ENCODE assay signal across 16 cellular contexts in the genomic region with DNA sequence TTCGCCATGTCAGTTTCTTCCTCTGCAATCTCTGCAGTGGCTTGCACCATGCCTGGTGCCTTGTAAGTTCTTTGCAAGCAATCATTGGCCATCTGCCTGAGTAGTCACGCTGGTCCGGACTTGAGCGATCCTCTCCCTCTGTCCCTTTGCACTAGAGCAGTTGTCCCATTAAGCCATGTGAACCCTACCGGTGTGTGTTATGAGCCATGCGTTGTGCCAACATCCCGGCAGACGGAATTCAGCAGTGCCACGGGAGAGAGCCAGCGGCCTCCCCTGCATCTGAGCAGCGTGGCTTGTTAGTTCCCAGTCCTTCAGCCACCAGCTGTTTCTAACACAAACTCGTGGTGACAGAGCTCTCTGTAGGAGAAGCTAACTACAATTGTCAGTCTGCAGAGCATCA.
DNase-seq lines count a peak whose midpoint lies in the region; ATAC-seq, FAIRE-seq and TF ChIP-seq lines count a peak whose summit lies in the region.
"Had no signal": no experiment of that assay in that cellular context is flagged by ENCODE, and none has a peak within 500 bp of the region (broad histone marks: within the 10 kb centered on the region; RNA-seq: fewer than 3 reads in every experiment).

No MANE protein-coding gene starts in this region.

- H3K9me3 ChIP-seq in H1 (ENCODE audit: insufficient read depth in 2 of 2, low read depth in 1 of 2, low read length in 1 of 2): peaks cover 0 to 3% of the 10 kb centered on the region in 2 experiments; a peak in 1 of 4 replicates
- H3K9me3 ChIP-seq in osteoblast (ENCODE audit: low read depth, low read length): no peaks in the 10 kb centered on the region
- H3K9me3 ChIP-seq: SJSA1 had no signal

- no peak overlapping the region for H2AFZ ChIP-seq in H1 (ENCODE audit: low read length)
- H2AFZ ChIP-seq in osteoblast (ENCODE audit: low read length): peak overlapping the region; percentile 16

- POLR2A ChIA-PET in H1 (lab: Charles Lee; ENCODE audit: partially characterized antibody): no interaction called here

- H3K27ac ChIP-seq in H1 (ENCODE audit: low read depth, low read length) (no peak overlapping the region), osteoblast (ENCODE audit: low read depth, low read length) (peak overlapping the region; percentile 4)
- H3K27ac ChIP-seq: C4-2B, KMS-11, SJSA1 had no signal

- H4K20me1 ChIP-seq in H1 (replicated peaks in 1 of 2; ENCODE audit: control insufficient read depth in 1 of 2, insufficient read depth in 2 of 2, low read length in 2 of 2) (no peaks in the 10 kb centered on the region), osteoblast (ENCODE audit: insufficient read depth, low read length) (no peaks in the 10 kb centered on the region)

- no peak overlapping the region for H3K4ac ChIP-seq in H1 (replicated peaks; ENCODE audit: insufficient read length, low read depth, low read length)

- TF ChIP-seq CTCF in H1 (IDR thresholded peaks at IDR 0.05; ENCODE audit: control extremely low read depth in 1 of 3, insufficient read depth in 1 of 3, low read depth in 1 of 3, low read length in 3 of 3) (no peak), osteoblast (IDR thresholded peaks at IDR 0.05; ENCODE audit: extremely low read depth, low read depth, low read length) (no peak)

- TF ChIP-seq RAD21 in H1 (IDR thresholded peaks at IDR 0.05 in 1 of 2, conservative IDR thresholded peaks at IDR 0.05 in 1 of 2; ENCODE audit: low read depth in 2 of 2, low read length in 2 of 2): no peak

- H3K4me3 ChIP-seq in H1 (ENCODE audit: extremely low read depth in 1 of 4, insufficient read depth in 2 of 4, low read depth in 3 of 4, low read length in 4 of 4) (no peak overlapping the region), osteoblast (ENCODE audit: insufficient read depth, low read length) (no peak overlapping the region)
- H3K4me3 ChIP-seq: SJSA1 had no signal

- H2BK20ac ChIP-seq in H1 (ENCODE audit: low read length): no peak overlapping the region

- WGBS in H1 (ENCODE audit: extremely low coverage in 1 of 2, insufficient coverage in 1 of 2, insufficient read length in 1 of 2, insufficient replicate concordance in 2 of 2, low coverage in 1 of 2, low lambda C conversion rate in 2 of 2, missing lambda C conversion rate in 1 of 2), 2 experiments: 83% methylated on average over 12 of the region's 12 CpGs; no CpG with 5 or more reads in 1 of the 2 experiments

- no peak overlapping the region for H4K8ac ChIP-seq in H1 (ENCODE audit: extremely low read depth, insufficient read depth, low read length)

- no peaks in the 10 kb centered on the region for H3K36me3 ChIP-seq in H1 (ENCODE audit: control insufficient read depth in 2 of 4, insufficient read depth in 4 of 4, low read length in 3 of 4)
- H3K36me3 ChIP-seq in osteoblast (ENCODE audit: insufficient read depth, low read length): no peaks in the 10 kb centered on the region
- H3K36me3 ChIP-seq: SJSA1 had no signal

- H3K79me2 ChIP-seq in H1 (ENCODE audit: control insufficient read depth in 1 of 2, insufficient read depth in 2 of 2, low read length in 2 of 2) (no peaks in the 10 kb centered on the region), osteoblast (ENCODE audit: insufficient read depth, low read length) (no peaks in the 10 kb centered on the region)

- H3K14ac ChIP-seq in H1 (ENCODE audit: insufficient read length): no peak overlapping the region

- ATAC-seq in GM21367 (IDR thresholded peaks at IDR 0.05; ENCODE audit: unreplicated experiment): no peak
- ATAC-seq: PC-3 had no signal

- DNase-seq in A172 (ENCODE audit: low spot score) (peak; percentile 10), NCI-H524 (lab: John Stamatoyannopoulos, UW) (peak; percentile 31 to 87), H1 (ENCODE audit: low read depth in 1 of 2, low spot score in 2 of 2) (no peak), osteoblast (ENCODE audit: insufficient read length, low spot score, missing footprints) (no peak), DMS53 treated with DMSO at 0.1 percent for 48 hours (lab: John Stamatoyannopoulos, UW; ENCODE audit: unreplicated experiment) (no peak), frontal cortex (ENCODE audit: low spot score in 2 of 2) (no peak)
- DNase-seq: H9, NCI-H1048, NCI-H146, NCI-H82, SW 1271 had no signal

- no peaks in the 10 kb centered on the region for H3K4me1 ChIP-seq in H1 (replicated peaks in 1 of 4; ENCODE audit: control insufficient read depth in 3 of 4, insufficient read depth in 4 of 4, low read length in 3 of 4)
- H3K4me1 ChIP-seq in osteoblast (ENCODE audit: insufficient read depth, low read length): peaks cover 22% of the 10 kb centered on the region

- H2BK5ac ChIP-seq in H1 (ENCODE audit: low read depth, low read length): no peak overlapping the region

- no peak overlapping the region for H3K9ac ChIP-seq in H1 (replicated peaks in 1 of 4; ENCODE audit: extremely low read depth in 1 of 4, low read depth in 3 of 4, low read length in 3 of 4)
- H3K9ac ChIP-seq: KMS-11 had no signal

- FAIRE-seq in H1 (lab: Jason Lieb, UNC) (no peak), frontal cortex (lab: Jason Lieb, UNC) (no peak)

- no peak overlapping the region for H3K18ac ChIP-seq in H1 (ENCODE audit: extremely low read depth, low read length)

- H3K4me2 ChIP-seq in H1 (ENCODE audit: insufficient read depth in 1 of 2, low read depth in 2 of 2, low read length in 2 of 2) (no peak overlapping the region), osteoblast (ENCODE audit: insufficient read depth, low read length) (peak overlapping the region; percentile 19)
- H3K4me2 ChIP-seq: KMS-11 had no signal

- TF ChIP-seq POLR2A in H1 (IDR thresholded peaks at IDR 0.05; ENCODE audit: control extremely low read depth in 1 of 2, low read depth in 2 of 2, low read length in 2 of 2): no peak

- H2BK12ac ChIP-seq in H1 (ENCODE audit: low read depth, low read length): no peak overlapping the region

- H3K56ac ChIP-seq in H1 (replicated peaks; ENCODE audit: insufficient read length, low read depth, low read length): no peak overlapping the region

- no peak for TF ChIP-seq EP300 in H1 (IDR thresholded peaks at IDR 0.05; ENCODE audit: borderline replicate concordance in 1 of 2, low read depth in 2 of 2, low read length in 2 of 2)

- H3K27me3 ChIP-seq in H1 (replicated peaks in 1 of 4; ENCODE audit: control insufficient read depth in 3 of 4, extremely low read depth in 1 of 4, insufficient read depth in 3 of 4, low read length in 3 of 4) (no peaks in the 10 kb centered on the region), osteoblast (ENCODE audit: insufficient read depth, low read length) (no peaks in the 10 kb centered on the region)
- H3K27me3 ChIP-seq: SJSA1 had no signal

- H3K23ac ChIP-seq in H1 (ENCODE audit: insufficient read length): no peak overlapping the region

- no peak overlapping the region for H4K5ac ChIP-seq in H1 (ENCODE audit: insufficient read length, low read depth, low read length)

- H3K79me1 ChIP-seq in H1 (ENCODE audit: low read depth, low read length): no peaks in the 10 kb centered on the region

- no peak overlapping the region for H2AK5ac ChIP-seq in H1 (ENCODE audit: low read depth, low read length)

- H2BK120ac ChIP-seq in H1 (replicated peaks; ENCODE audit: low read depth, low read length): no peak overlapping the region

- H3K23me2 ChIP-seq in H1 (ENCODE audit: low read depth, low read length): no peaks in the 10 kb centered on the region

- H2BK15ac ChIP-seq in H1 (ENCODE audit: low read length): peak overlapping the region; percentile 89; the same call in 1 of the 2 replicates

- CTCF ChIA-PET in H1 (lab: Charles Lee; ENCODE audit: partially characterized antibody): no interaction called here

- no peak overlapping the region for H4K91ac ChIP-seq in H1 (replicated peaks; ENCODE audit: insufficient read length, low read length)

TF ChIP-seq in H1, 55 proteins besides CTCF, POLR2A, EP300 and RAD21:
- TF ChIP-seq SIN3A (conservative IDR thresholded peaks at IDR 0.05 in 1 of 2, IDR thresholded peaks at IDR 0.05 in 1 of 2; ENCODE audit: low read depth in 1 of 2, low read length in 2 of 2) (no peak), YY1 (IDR thresholded peaks at IDR 0.05; ENCODE audit: low read depth, low read length) (no peak), HDAC2 (IDR thresholded peaks at IDR 0.05; ENCODE audit: borderline replicate concordance in 1 of 2, low read depth in 2 of 2, low read length in 2 of 2) (no peak)
- TF ChIP-seq, protein P1, sequence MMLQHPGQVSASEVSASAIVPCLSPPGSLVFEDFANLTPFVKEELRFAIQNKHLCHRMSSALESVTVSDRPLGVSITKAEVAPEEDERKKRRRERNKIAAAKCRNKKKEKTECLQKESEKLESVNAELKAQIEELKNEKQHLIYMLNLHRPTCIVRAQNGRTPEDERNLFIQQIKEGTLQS (IDR thresholded peaks at IDR 0.05; ENCODE audit: insufficient read depth, low read depth, low read length): no peak

Comparison
In these comparisons a context has a peak if more than half of its experiments do, and no peak if none do; other contexts are left out.
1. DNase-seq: peak in A172 (single experiment) and NCI-H524 (2 of 2); none in H1 (0 of 2), osteoblast (single experiment), DMS53 treated with DMSO at 0.1 percent for 48 hours (single experiment) and frontal cortex (0 of 2).